20 cellular contexts compared by ENCODE assay signal in the genomic region with DNA sequence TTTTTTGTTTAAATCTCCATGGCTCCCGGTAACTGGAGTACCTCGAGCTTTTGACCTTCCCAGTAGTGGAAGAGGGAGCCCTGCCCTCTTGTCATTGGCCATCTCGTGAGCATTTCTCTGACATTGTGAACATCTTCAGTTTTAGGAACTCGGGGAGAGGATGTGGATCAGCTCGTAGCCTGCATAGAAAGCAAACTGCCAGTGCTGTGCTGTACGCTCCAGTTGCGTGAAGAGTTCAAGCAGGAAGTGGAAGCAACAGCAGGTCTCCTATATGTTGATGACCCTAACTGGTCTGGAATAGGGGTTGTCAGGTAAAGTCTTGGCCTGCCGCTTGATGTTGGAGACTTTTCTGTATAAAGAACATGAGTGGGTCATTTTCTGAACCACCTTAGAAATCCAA. TPM values are rescaled to one million over a fixed set of nuclear protein-coding genes. Genes with fewer than 3 reads are reported as not detected.
DNase-seq lines count a peak whose midpoint lies in the region; ATAC-seq, FAIRE-seq and TF ChIP-seq lines count a peak whose summit lies in the region.
"Had no signal": no experiment of that assay in that cellular context is flagged by ENCODE, and none has a peak within 500 bp of the region (broad histone marks: within the 10 kb centered on the region; RNA-seq: fewer than 3 reads in every experiment).

No MANE protein-coding gene starts in this region.

- no peak for ATAC-seq in activated naive CD4-positive, alpha-beta T cell treated with anti-CD3 and anti-CD28 coated beads, Interleukin-2, amount 50 U/mL, for 72 hours
- ATAC-seq in GM18511 (IDR thresholded peaks at IDR 0.05; ENCODE audit: unreplicated experiment): no peak
- ATAC-seq: K562; left ventricle myocardium superior; stimulated activated naive B cell treated with anti-CD40 and anti-IgM and Interleukin-4, amounts not matched to agents 10 μg/mL and 1 μg/mL and 100 μg/mL, for 72 hours had no signal

- peak overlapping the region; percentile 81 for H3K27ac Mint-ChIP-seq in activated T-cell treated with anti-CD3 and anti-CD28 coated beads, Interleukin-2, amount 50 U/mL, for 24 hours
- peak overlapping the region; percentile 51 to 88 (median 72) for H3K27ac Mint-ChIP-seq in CD8-positive, alpha-beta memory T cell
- peak overlapping the region; percentile 80 to 88 for H3K27ac Mint-ChIP-seq in activated naive CD4-positive, alpha-beta T cell treated with anti-CD3 and anti-CD28 coated beads, Interleukin-2, amount 50 U/mL, for 72 hours
- H3K27ac Mint-ChIP-seq in nephron progenitor cell: peak overlapping the region; percentile 10

- H3K4me3 ChIP-seq in CD8-positive, alpha-beta memory T cell (ENCODE audit: low read length): no peak overlapping the region
- no peak overlapping the region for H3K4me3 ChIP-seq in dorsolateral prefrontal cortex
- H3K4me3 ChIP-seq: K562, right atrium auricular region, thoracic aorta had no signal

- H3K36me3 ChIP-seq in CD8-positive, alpha-beta memory T cell (ENCODE audit: insufficient read depth, low read length): peaks cover 50% of the 10 kb centered on the region

- H3K9me3 Mint-ChIP-seq in activated T-cell treated with anti-CD3 and anti-CD28 coated beads, Interleukin-2, amount 50 U/mL, for 24 hours: no peaks in the 10 kb centered on the region
- no peaks in the 10 kb centered on the region for H3K9me3 Mint-ChIP-seq in CD8-positive, alpha-beta memory T cell
- H3K9me3 Mint-ChIP-seq in activated naive CD4-positive, alpha-beta T cell treated with anti-CD3 and anti-CD28 coated beads, Interleukin-2, amount 50 U/mL, for 72 hours: no peaks in the 10 kb centered on the region
- H3K9me3 Mint-ChIP-seq in nephron progenitor cell: no peaks in the 10 kb centered on the region
- H3K9me3 Mint-ChIP-seq: stimulated activated naive B cell treated with anti-CD40 and anti-IgM and Interleukin-4, amounts not matched to agents 10 μg/mL and 1 μg/mL and 100 μg/mL, for 72 hours had no signal

- peaks cover 3% of the 10 kb centered on the region for H3K4me1 ChIP-seq in CD8-positive, alpha-beta memory T cell (ENCODE audit: insufficient read depth, low read length)

- H3K36me3 Mint-ChIP-seq in activated T-cell treated with anti-CD3 and anti-CD28 coated beads, Interleukin-2, amount 50 U/mL, for 24 hours (ENCODE audit: low read depth): peaks cover 91% of the 10 kb centered on the region
- peaks cover 5 to 90% (median 27%) of the 10 kb centered on the region in 3 donors for H3K36me3 Mint-ChIP-seq in CD8-positive, alpha-beta memory T cell
- H3K36me3 Mint-ChIP-seq in activated naive CD4-positive, alpha-beta T cell treated with anti-CD3 and anti-CD28 coated beads, Interleukin-2, amount 50 U/mL, for 72 hours: peaks cover 0 to 16% of the 10 kb centered on the region in 2 donors
- peaks cover 77% of the 10 kb centered on the region for H3K36me3 Mint-ChIP-seq in nephron progenitor cell (ENCODE audit: low read depth)

- peak; percentile 11 for DNase-seq in activated T-cell treated with anti-CD3 and anti-CD28 coated beads, Interleukin-2, amount 50 U/mL, for 24 hours
- DNase-seq in activated T-cell treated with anti-CD3 and anti-CD28 coated beads, Interleukin-2, amount 50 U/mL, for 1 hour: no peak
- no peak for DNase-seq in CD8-positive, alpha-beta memory T cell
- DNase-seq in activated naive CD4-positive, alpha-beta T cell treated with anti-CD3 and anti-CD28 coated beads, Interleukin-2, amount 50 U/mL, for 72 hours (ENCODE audit: low spot score in 2 of 2): no peak
- DNase-seq in nephron progenitor cell (no peak), dorsolateral prefrontal cortex (no peak), RCC 7860 (ENCODE audit: low spot score) (no peak)
- DNase-seq: left ventricle myocardium superior; NCI-H1092 treated with DMSO at 0.1 percent for 48 hours; NCI-H2081; NCI-H510A; NK-92 treated with Interleukin-12 subunit alpha and Interleukin-12 subunit beta, amount 100 ng/mL, for 24 hours; occipital lobe; stimulated activated CD4-positive, alpha-beta T cell treated with anti-CD3 and anti-CD28 coated beads, Interleukin-15, amount 100 ng/mL, for 24 hours; stimulated activated naive B cell treated with anti-CD40 and anti-IgM and Interleukin-4, amounts not matched to agents 10 μg/mL and 1 μg/mL and 100 μg/mL, for 72 hours had no signal

- CTCF ChIA-PET in CD8-positive, alpha-beta memory T cell (lab: Charles Lee): interaction anchor here (1.4 kb wide), 1 partner anchor 15 kb away, joined by 3 read pairs; no protein-coding TSS in a partner anchor

- intact Hi-C loops in dorsolateral prefrontal cortex (cut with DNase I): no loop called here

- FAIRE-seq in RCC 7860 (lab: Jason Lieb, UNC): no peak
- FAIRE-seq: colon, K562 had no signal

- H3K27me3 Mint-ChIP-seq in activated T-cell treated with anti-CD3 and anti-CD28 coated beads, Interleukin-2, amount 50 U/mL, for 24 hours: no peaks in the 10 kb centered on the region
- H3K27me3 Mint-ChIP-seq in CD8-positive, alpha-beta memory T cell: no peaks in the 10 kb centered on the region
- H3K27me3 Mint-ChIP-seq in nephron progenitor cell (ENCODE audit: low read depth, poor library complexity): no peaks in the 10 kb centered on the region
- H3K27me3 Mint-ChIP-seq: stimulated activated naive B cell treated with anti-CD40 and anti-IgM and Interleukin-4, amounts not matched to agents 10 μg/mL and 1 μg/mL and 100 μg/mL, for 72 hours had no signal

- POLR2A ChIA-PET in CD8-positive, alpha-beta memory T cell (lab: Charles Lee): no interaction called here

- no peaks in the 10 kb centered on the region for H3K9me3 ChIP-seq in CD8-positive, alpha-beta memory T cell (ENCODE audit: low read length)
- H3K9me3 ChIP-seq: right atrium auricular region, thoracic aorta had no signal

- no peak overlapping the region for H3K4me3 Mint-ChIP-seq in activated T-cell treated with anti-CD3 and anti-CD28 coated beads, Interleukin-2, amount 50 U/mL, for 24 hours
- peak overlapping the region in 4 of 7 donors; percentile 10 to 64 (median 38) for H3K4me3 Mint-ChIP-seq in CD8-positive, alpha-beta memory T cell
- no peak overlapping the region for H3K4me3 Mint-ChIP-seq in nephron progenitor cell
- H3K4me3 Mint-ChIP-seq: stimulated activated naive B cell treated with anti-CD40 and anti-IgM and Interleukin-4, amounts not matched to agents 10 μg/mL and 1 μg/mL and 100 μg/mL, for 72 hours had no signal

- no peak overlapping the region for H3K27ac ChIP-seq in CD8-positive, alpha-beta memory T cell (ENCODE audit: low read depth, low read length)
- H3K27ac ChIP-seq in dorsolateral prefrontal cortex: no peak overlapping the region
- H3K27ac ChIP-seq: right atrium auricular region, thoracic aorta had no signal

- H3K27me3 ChIP-seq in CD8-positive, alpha-beta memory T cell (ENCODE audit: insufficient read depth, low read length, poor library complexity, severe bottlenecking): no peaks in the 10 kb centered on the region
- no peaks in the 10 kb centered on the region for H3K27me3 ChIP-seq in dorsolateral prefrontal cortex
- H3K27me3 ChIP-seq: right atrium auricular region had no signal

- TF ChIP-seq CTCF in nephron progenitor cell (IDR thresholded peaks at IDR 0.05) (no peak), dorsolateral prefrontal cortex (IDR thresholded peaks at IDR 0.05 in 54 of 56, conservative IDR thresholded peaks at IDR 0.05 in 2 of 56; ENCODE audit: low read depth in 1 of 56, partially characterized antibody in 56 of 56) (no peak)

- H3K4me1 Mint-ChIP-seq in activated T-cell treated with anti-CD3 and anti-CD28 coated beads, Interleukin-2, amount 50 U/mL, for 24 hours (ENCODE audit: low read depth): peaks cover 15% of the 10 kb centered on the region
- peaks cover 22 to 28% (median 22%) of the 10 kb centered on the region in 3 donors for H3K4me1 Mint-ChIP-seq in CD8-positive, alpha-beta memory T cell
- peaks cover 25% of the 10 kb centered on the region for H3K4me1 Mint-ChIP-seq in nephron progenitor cell

RNA-seq across cellular contexts. Expression of a gene that starts 24.3 kb away (rescaled TPM):
- total RNA-seq in CD8-positive, alpha-beta memory T cell: 10 to 100 TPM; 34.5 to 40.1 TPM
- 59.5 TPM for polyA plus RNA-seq in CD8-positive, alpha-beta memory T cell
- total RNA-seq in activated naive CD4-positive, alpha-beta T cell treated with anti-CD3 and anti-CD28 coated beads, Interleukin-2, amount 50 U/mL, for 72 hours: 10 to 100 TPM; 37.4 to 59.2 TPM
- total RNA-seq in dorsolateral prefrontal cortex: 10 to 100 TPM; 18.5 to 48.8 (median 31.9) TPM

RNA-seq across cellular contexts. Expression of a gene that starts 56.8 kb away (rescaled TPM):
- total RNA-seq in CD8-positive, alpha-beta memory T cell: 10 to 100 TPM; 55.5 to 58.5 TPM
- 39.5 TPM for polyA plus RNA-seq in CD8-positive, alpha-beta memory T cell
- total RNA-seq in activated naive CD4-positive, alpha-beta T cell treated with anti-CD3 and anti-CD28 coated beads, Interleukin-2, amount 50 U/mL, for 72 hours: 10 to 100 TPM; 50.6 to 80.4 TPM
- 10 to 100 TPM; 42.5 to 87.3 (median 63.6) TPM for total RNA-seq in dorsolateral prefrontal cortex

Comparison
In these comparisons a context has a peak if more than half of its experiments do, and no peak if none do; other contexts are left out.
1. H3K27ac Mint-ChIP-seq: peak in every context shown above with its lines; median percentile 84 in activated naive CD4-positive, alpha-beta T cell treated with anti-CD3 and anti-CD28 coated beads, Interleukin-2, amount 50 U/mL, for 72 hours; 81 in activated T-cell treated with anti-CD3 and anti-CD28 coated beads, Interleukin-2, amount 50 U/mL, for 24 hours; 72 in CD8-positive, alpha-beta memory T cell; 10 in nephron progenitor cell.
2. H3K4me3 Mint-ChIP-seq: peak in CD8-positive, alpha-beta memory T cell (4 of 7); none in activated T-cell treated with anti-CD3 and anti-CD28 coated beads, Interleukin-2, amount 50 U/mL, for 24 hours (single experiment) and nephron progenitor cell (single experiment).